ENCODE assay signal across 18 cellular contexts in genomic region chr19:54436031-54436523, GRCh38. TPM values are rescaled to one million over a fixed set of nuclear protein-coding genes. Genes with fewer than 3 reads are reported as not detected.
A peak's percentile ranks its signal among the peaks of the same experiment; 100 is the strongest.
DNase-seq lines count a peak whose midpoint lies in the region; ATAC-seq and TF ChIP-seq lines count a peak whose summit lies in the region.
"Had no signal": no experiment of that assay in that cellular context is flagged by ENCODE, and none has a peak within 500 bp of the region (broad histone marks: within the 10 kb centered on the region; RNA-seq: fewer than 3 reads in every experiment).

No MANE protein-coding gene starts in this region.

- H3K4me3 ChIP-seq in osteoblast (ENCODE audit: insufficient read depth, low read length) (no peak overlapping the region), tibial artery (no peak overlapping the region), foreskin fibroblast (ENCODE audit: low read depth in 1 of 2, low read length in 2 of 2) (no peak overlapping the region)
- H3K4me3 ChIP-seq: SJSA1 had no signal

- H3K27me3 ChIP-seq in osteoblast (ENCODE audit: insufficient read depth, low read length) (peaks cover 2% of the 10 kb centered on the region), tibial artery (peaks cover 0 to 9% of the 10 kb centered on the region in 2 donors)

- no peaks in the 10 kb centered on the region for H3K27me3 Mint-ChIP-seq in brain

- peak overlapping the region; percentile 63 to 93 (median 82) for H3K27ac Mint-ChIP-seq in brain

- DNase-seq in G401 (ENCODE audit: low spot score) (peak; percentile 30), left ventricle myocardium superior (no peak), osteoblast (ENCODE audit: insufficient read length, low spot score, missing footprints) (peak; percentile 76), islet precursor cell (no peak), tibial artery (no peak), foreskin fibroblast (no peak)
- DNase-seq: activated CD4-positive, alpha-beta T cell treated with anti-CD3 and anti-CD28 coated beads for 1 hour; activated effector memory CD4-positive, alpha-beta T cell treated with anti-CD3 and anti-CD28 coated beads, Interleukin-2, amount 50 U/mL, for 16 hours; hippocampal formation; NCI-H1417; stimulated activated naive CD8-positive, alpha-beta T cell treated with anti-CD3 and anti-CD28 coated beads, Interleukin-15, Interleukin-2, amounts not matched to agents 100 U/mL and 50 U/mL, for 24 hours had no signal

- peak overlapping the region in 3 of 5 experiments; percentile 10 to 53 (median 24) for H3K4me3 Mint-ChIP-seq in brain

- peaks cover 10% of the 10 kb centered on the region for H3K36me3 Mint-ChIP-seq in brain

- H3K9me3 Mint-ChIP-seq in brain = no peaks in the 10 kb centered on the region

- H3K4me2 ChIP-seq in osteoblast (ENCODE audit: insufficient read depth, low read length) = no peak overlapping the region
- H3K4me2 ChIP-seq: KMS-11 had no signal

- H3K4me1 ChIP-seq in osteoblast (ENCODE audit: insufficient read depth, low read length) = no peaks in the 10 kb centered on the region
- H3K4me1 ChIP-seq in tibial artery = peaks cover 0 to 35% (median 5%) of the 10 kb centered on the region in 4 donors
- H3K4me1 ChIP-seq: SJSA1 had no signal

- in situ Hi-C loops in G401 (cut with HindIII; ENCODE audit: low sequenced_read_pairs) = no loop called here

- no peak for TF ChIP-seq CTCF in brain (conservative IDR thresholded peaks at IDR 0.05)
- no peak for TF ChIP-seq CTCF in osteoblast (IDR thresholded peaks at IDR 0.05; ENCODE audit: extremely low read depth, low read depth, low read length)
- no peak for TF ChIP-seq CTCF in tibial artery (IDR thresholded peaks at IDR 0.05)
- no peak for TF ChIP-seq CTCF in foreskin fibroblast (IDR thresholded peaks at IDR 0.05; ENCODE audit: low read depth, low read length)

- no peak overlapping the region for H3K27ac ChIP-seq in osteoblast (ENCODE audit: low read depth, low read length)
- H3K27ac ChIP-seq in tibial artery = no peak overlapping the region
- H3K27ac ChIP-seq: KMS-11, SJSA1 had no signal

- H2AFZ ChIP-seq in osteoblast (ENCODE audit: low read length) = no peak overlapping the region

- H3K4me1 Mint-ChIP-seq in brain = peaks cover 88% of the 10 kb centered on the region

- H3K36me3 ChIP-seq in osteoblast (ENCODE audit: insufficient read depth, low read length) (no peaks in the 10 kb centered on the region), tibial artery (no peaks in the 10 kb centered on the region)
- H3K36me3 ChIP-seq: SJSA1 had no signal

- H3K9me3 ChIP-seq in osteoblast (ENCODE audit: low read depth, low read length) (no peaks in the 10 kb centered on the region), tibial artery (no peaks in the 10 kb centered on the region)
- H3K9me3 ChIP-seq: SJSA1 had no signal

- ATAC-seq in left ventricle myocardium superior (peak; percentile 35), GM18520 (IDR thresholded peaks at IDR 0.05; ENCODE audit: unreplicated experiment) (no peak)
- ATAC-seq: left lobe of liver; stimulated activated naive CD8-positive, alpha-beta T cell treated with anti-CD3 and anti-CD28 coated beads, Interleukin-15, Interleukin-2, amounts not matched to agents 100 U/mL and 50 U/mL, for 24 hours had no signal

- intact Hi-C loops in left ventricle myocardium superior (cut with micrococcal nuclease) (no loop called here), tibial artery (cut with DNase I; ENCODE audit: low total_unique reads) (no loop called here)

- H4K20me1 ChIP-seq in osteoblast (ENCODE audit: insufficient read depth, low read length) = peaks cover 32% of the 10 kb centered on the region

- H3K79me2 ChIP-seq in osteoblast (ENCODE audit: insufficient read depth, low read length) = peaks cover 8% of the 10 kb centered on the region

RNA-seq across cellular contexts. Expression of gene LENG8, which starts 12.9 kb away (rescaled TPM):
- total RNA-seq in G401 (2014; rRNA removed; shearing (Covaris generic)) = 5.3 and 12.4 TPM in 2 replicates
- polyA plus RNA-seq in brain (ENCODE audit: insufficient read depth, low read depth, low replicate concordance) = 30.9 TPM
- total RNA-seq in left ventricle myocardium superior = 69.1 TPM
- 40.7 and 42.3 TPM in 2 replicates for total RNA-seq in osteoblast

RNA-seq across cellular contexts. Expression of gene TTYH1, which starts 20.8 kb away (rescaled TPM):
- 0.10 and 0.12 TPM in 2 replicates for total RNA-seq in G401 (2014; rRNA removed; shearing (Covaris generic))
- 211 TPM for polyA plus RNA-seq in brain (ENCODE audit: insufficient read depth, low read depth, low replicate concordance)
- total RNA-seq in left ventricle myocardium superior = 1.6 TPM
- not detected in 2 replicates for total RNA-seq in osteoblast
- total RNA-seq: Daoy, fibroblast of lung, SJSA1 had no signal
- polyA plus RNA-seq: fibroblast of lung had no signal

RNA-seq across cellular contexts. Expression of gene LENG9, which starts 27.5 kb away (rescaled TPM):
- 20.6 and 20.7 TPM in 2 replicates for total RNA-seq in G401 (2014; rRNA removed; shearing (Covaris generic))
- polyA plus RNA-seq in brain (ENCODE audit: insufficient read depth, low read depth, low replicate concordance) = 1.5 TPM
- total RNA-seq in left ventricle myocardium superior = 1.4 TPM
- 14.4 and 21.4 TPM in 2 replicates for total RNA-seq in osteoblast

RNA-seq across cellular contexts. Expression of gene CDC42EP5, which starts 37.0 kb away (rescaled TPM):
- 85.4 and 87.3 TPM in 2 replicates for total RNA-seq in G401 (2014; rRNA removed; shearing (Covaris generic))
- 1.4 TPM for polyA plus RNA-seq in brain (ENCODE audit: insufficient read depth, low read depth, low replicate concordance)
- total RNA-seq in left ventricle myocardium superior (11.0 TPM), osteoblast (18.8 and 20.3 TPM in 2 replicates)

Comparison
In these comparisons a context has a peak if more than half of its experiments do, and no peak if none do; other contexts are left out.
1. DNase-seq: peak in G401 (single experiment) and osteoblast (single experiment); none in left ventricle myocardium superior (single experiment), islet precursor cell (single experiment), tibial artery (0 of 2) and foreskin fibroblast (0 of 2).